1 cellular context compared by ENCODE assay signal in the genomic region with DNA sequence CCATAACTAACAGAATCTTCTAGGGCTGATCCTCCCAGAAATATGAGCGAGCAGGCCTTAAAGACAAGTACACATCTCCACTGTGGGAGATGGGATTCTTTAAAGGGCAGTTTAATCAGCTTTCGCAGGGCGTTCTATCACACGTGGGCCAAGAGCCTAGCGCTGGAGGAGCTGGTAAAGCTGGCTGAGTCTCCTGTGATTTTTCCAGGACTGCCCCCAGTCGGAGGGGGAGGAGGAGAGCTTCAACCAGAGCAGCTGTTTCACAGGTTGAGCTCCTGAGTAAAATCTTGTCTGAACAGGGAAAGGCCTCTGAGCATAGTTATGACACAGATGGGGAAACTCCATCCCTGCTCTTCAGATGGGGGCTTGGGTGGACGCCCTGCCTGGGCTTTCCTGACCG.
TF ChIP-seq lines count a peak whose summit lies in the region.

No MANE protein-coding gene starts in this region.

TF ChIP-seq in GM23338, 12 proteins besides CTCF, POLR2A, EP300 and RAD21 (continued from another document):
- TF ChIP-seq, protein P1, sequence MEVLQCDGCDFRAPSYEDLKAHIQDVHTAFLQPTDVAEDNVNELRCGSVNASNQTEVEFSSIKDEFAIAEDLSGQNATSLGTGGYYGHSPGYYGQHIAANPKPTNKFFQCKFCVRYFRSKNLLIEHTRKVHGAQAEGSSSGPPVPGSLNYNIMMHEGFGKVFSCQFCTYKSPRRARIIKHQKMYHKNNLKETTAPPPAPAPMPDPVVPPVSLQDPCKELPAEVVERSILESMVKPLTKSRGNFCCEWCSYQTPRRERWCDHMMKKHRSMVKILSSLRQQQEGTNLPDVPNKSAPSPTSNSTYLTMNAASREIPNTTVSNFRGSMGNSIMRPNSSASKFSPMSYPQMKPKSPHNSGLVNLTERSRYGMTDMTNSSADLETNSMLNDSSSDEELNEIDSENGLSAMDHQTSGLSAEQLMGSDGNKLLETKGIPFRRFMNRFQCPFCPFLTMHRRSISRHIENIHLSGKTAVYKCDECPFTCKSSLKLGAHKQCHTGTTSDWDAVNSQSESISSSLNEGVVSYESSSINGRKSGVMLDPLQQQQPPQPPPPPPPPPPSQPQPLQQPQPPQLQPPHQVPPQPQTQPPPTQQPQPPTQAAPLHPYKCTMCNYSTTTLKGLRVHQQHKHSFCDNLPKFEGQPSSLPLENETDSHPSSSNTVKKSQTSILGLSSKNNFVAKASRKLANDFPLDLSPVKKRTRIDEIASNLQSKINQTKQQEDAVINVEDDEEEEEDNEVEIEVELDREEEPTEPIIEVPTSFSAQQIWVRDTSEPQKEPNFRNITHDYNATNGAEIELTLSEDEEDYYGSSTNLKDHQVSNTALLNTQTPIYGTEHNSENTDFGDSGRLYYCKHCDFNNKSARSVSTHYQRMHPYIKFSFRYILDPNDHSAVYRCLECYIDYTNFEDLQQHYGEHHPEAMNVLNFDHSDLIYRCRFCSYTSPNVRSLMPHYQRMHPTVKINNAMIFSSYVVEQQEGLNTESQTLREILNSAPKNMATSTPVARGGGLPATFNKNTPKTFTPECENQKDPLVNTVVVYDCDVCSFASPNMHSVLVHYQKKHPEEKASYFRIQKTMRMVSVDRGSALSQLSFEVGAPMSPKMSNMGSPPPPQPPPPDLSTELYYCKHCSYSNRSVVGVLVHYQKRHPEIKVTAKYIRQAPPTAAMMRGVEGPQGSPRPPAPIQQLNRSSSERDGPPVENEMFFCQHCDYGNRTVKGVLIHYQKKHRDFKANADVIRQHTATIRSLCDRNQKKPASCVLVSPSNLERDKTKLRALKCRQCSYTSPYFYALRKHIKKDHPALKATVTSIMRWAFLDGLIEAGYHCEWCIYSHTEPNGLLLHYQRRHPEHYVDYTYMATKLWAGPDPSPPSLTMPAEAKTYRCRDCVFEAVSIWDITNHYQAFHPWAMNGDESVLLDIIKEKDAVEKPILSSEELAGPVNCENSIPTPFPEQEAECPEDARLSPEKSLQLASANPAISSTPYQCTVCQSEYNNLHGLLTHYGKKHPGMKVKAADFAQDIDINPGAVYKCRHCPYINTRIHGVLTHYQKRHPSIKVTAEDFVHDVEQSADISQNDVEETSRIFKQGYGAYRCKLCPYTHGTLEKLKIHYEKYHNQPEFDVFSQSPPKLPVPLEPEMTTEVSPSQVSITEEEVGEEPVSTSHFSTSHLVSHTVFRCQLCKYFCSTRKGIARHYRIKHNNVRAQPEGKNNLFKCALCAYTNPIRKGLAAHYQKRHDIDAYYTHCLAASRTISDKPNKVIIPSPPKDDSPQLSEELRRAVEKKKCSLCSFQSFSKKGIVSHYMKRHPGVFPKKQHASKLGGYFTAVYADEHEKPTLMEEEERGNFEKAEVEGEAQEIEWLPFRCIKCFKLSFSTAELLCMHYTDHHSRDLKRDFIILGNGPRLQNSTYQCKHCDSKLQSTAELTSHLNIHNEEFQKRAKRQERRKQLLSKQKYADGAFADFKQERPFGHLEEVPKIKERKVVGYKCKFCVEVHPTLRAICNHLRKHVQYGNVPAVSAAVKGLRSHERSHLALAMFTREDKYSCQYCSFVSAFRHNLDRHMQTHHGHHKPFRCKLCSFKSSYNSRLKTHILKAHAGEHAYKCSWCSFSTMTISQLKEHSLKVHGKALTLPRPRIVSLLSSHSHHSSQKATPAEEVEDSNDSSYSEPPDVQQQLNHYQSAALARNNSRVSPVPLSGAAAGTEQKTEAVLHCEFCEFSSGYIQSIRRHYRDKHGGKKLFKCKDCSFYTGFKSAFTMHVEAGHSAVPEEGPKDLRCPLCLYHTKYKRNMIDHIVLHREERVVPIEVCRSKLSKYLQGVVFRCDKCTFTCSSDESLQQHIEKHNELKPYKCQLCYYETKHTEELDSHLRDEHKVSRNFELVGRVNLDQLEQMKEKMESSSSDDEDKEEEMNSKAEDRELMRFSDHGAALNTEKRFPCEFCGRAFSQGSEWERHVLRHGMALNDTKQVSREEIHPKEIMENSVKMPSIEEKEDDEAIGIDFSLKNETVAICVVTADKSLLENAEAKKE (CRISPR knock-in tag; IDR thresholded peaks at IDR 0.05) = no peak
- no peak for TF ChIP-seq POLR2AphosphoS5 (IDR thresholded peaks at IDR 0.05; ENCODE audit: low read depth)
- TF ChIP-seq, protein P2, sequence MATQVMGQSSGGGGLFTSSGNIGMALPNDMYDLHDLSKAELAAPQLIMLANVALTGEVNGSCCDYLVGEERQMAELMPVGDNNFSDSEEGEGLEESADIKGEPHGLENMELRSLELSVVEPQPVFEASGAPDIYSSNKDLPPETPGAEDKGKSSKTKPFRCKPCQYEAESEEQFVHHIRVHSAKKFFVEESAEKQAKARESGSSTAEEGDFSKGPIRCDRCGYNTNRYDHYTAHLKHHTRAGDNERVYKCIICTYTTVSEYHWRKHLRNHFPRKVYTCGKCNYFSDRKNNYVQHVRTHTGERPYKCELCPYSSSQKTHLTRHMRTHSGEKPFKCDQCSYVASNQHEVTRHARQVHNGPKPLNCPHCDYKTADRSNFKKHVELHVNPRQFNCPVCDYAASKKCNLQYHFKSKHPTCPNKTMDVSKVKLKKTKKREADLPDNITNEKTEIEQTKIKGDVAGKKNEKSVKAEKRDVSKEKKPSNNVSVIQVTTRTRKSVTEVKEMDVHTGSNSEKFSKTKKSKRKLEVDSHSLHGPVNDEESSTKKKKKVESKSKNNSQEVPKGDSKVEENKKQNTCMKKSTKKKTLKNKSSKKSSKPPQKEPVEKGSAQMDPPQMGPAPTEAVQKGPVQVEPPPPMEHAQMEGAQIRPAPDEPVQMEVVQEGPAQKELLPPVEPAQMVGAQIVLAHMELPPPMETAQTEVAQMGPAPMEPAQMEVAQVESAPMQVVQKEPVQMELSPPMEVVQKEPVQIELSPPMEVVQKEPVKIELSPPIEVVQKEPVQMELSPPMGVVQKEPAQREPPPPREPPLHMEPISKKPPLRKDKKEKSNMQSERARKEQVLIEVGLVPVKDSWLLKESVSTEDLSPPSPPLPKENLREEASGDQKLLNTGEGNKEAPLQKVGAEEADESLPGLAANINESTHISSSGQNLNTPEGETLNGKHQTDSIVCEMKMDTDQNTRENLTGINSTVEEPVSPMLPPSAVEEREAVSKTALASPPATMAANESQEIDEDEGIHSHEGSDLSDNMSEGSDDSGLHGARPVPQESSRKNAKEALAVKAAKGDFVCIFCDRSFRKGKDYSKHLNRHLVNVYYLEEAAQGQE (IDR thresholded peaks at IDR 0.05; ENCODE audit: unreplicated experiment) = no peak
- no peak for TF ChIP-seq NANOG (IDR thresholded peaks at IDR 0.05; ENCODE audit: borderline replicate concordance)
- TF ChIP-seq ZNF331 (CRISPR knock-in tag; IDR thresholded peaks at IDR 0.05; ENCODE audit: low read depth) = no peak
